In genomic region chr9:90706230-90706629, GRCh38 we compare ENCODE assay signal across 19 cellular contexts.
DNase-seq lines count a peak whose midpoint lies in the region; ATAC-seq, FAIRE-seq and TF ChIP-seq lines count a peak whose summit lies in the region.
"Had no signal": no experiment of that assay in that cellular context is flagged by ENCODE, and none has a peak within 500 bp of the region (broad histone marks: within the 10 kb centered on the region; RNA-seq: fewer than 3 reads in every experiment).

No MANE protein-coding gene starts in this region.

- H3K23ac ChIP-seq in H1 (ENCODE audit: insufficient read length): no peak overlapping the region

- CTCF ChIA-PET in H1 (lab: Charles Lee; ENCODE audit: partially characterized antibody): interaction anchor here (0.6 to 1.0 kb wide), 3 partner anchors 20 to 397 kb away, joined by 3 read pairs; no protein-coding TSS in a partner anchor

- POLR2A ChIA-PET in H1 (lab: Charles Lee; ENCODE audit: partially characterized antibody): no interaction called here

- TF ChIP-seq EP300 in H1 (IDR thresholded peaks at IDR 0.05; ENCODE audit: borderline replicate concordance in 1 of 2, low read depth in 2 of 2, low read length in 2 of 2): no peak

- no peaks in the 10 kb centered on the region for H3K4me1 ChIP-seq in H1 (replicated peaks in 1 of 4; ENCODE audit: control insufficient read depth in 3 of 4, insufficient read depth in 4 of 4, low read length in 3 of 4)
- H3K4me1 ChIP-seq: HAP-1 had no signal

- no peak overlapping the region for H3K27ac ChIP-seq in H1 (ENCODE audit: low read depth, low read length)

- H3K56ac ChIP-seq in H1 (replicated peaks; ENCODE audit: insufficient read length, low read depth, low read length): no peak overlapping the region

- no peaks in the 10 kb centered on the region for H3K23me2 ChIP-seq in H1 (ENCODE audit: low read depth, low read length)

- no peak overlapping the region for H4K5ac ChIP-seq in H1 (ENCODE audit: insufficient read length, low read depth, low read length)

- no peak overlapping the region for H2BK12ac ChIP-seq in H1 (ENCODE audit: low read depth, low read length)

- TF ChIP-seq CTCF in H1 (IDR thresholded peaks at IDR 0.05; ENCODE audit: control extremely low read depth in 1 of 3, insufficient read depth in 1 of 3, low read depth in 1 of 3, low read length in 3 of 3) (no peak), type B pancreatic cell (conservative IDR thresholded peaks at IDR 0.05) (no peak)

- H3K14ac ChIP-seq in H1 (ENCODE audit: insufficient read length): no peak overlapping the region

- H3K4me2 ChIP-seq in H1 (ENCODE audit: insufficient read depth in 1 of 2, low read depth in 2 of 2, low read length in 2 of 2): no peak overlapping the region
- H3K4me2 ChIP-seq: GM23338 had no signal

- H3K9me3 Mint-ChIP-seq in type B pancreatic cell: peaks cover 4% of the 10 kb centered on the region
- H3K9me3 Mint-ChIP-seq: GM23338 had no signal

- DNase-seq in H1 (ENCODE audit: low read depth in 1 of 2, low spot score in 2 of 2): no peak
- DNase-seq in type B pancreatic cell (ENCODE audit: extremely low spot score, unreplicated experiment): no peak
- DNase-seq in ureter (ENCODE audit: low spot score): no peak
- DNase-seq in cortex of kidney (lab: John Stamatoyannopoulos, UW): no peak
- DNase-seq: C1 segment of cervical spinal cord; Calu3; CD4-positive, alpha-beta memory T cell; COR-L47; DMS53; DMS79 treated with DMSO at 0.1 percent for 48 hours; GF-D8; HFFc6 had no signal

- no peak overlapping the region for H3K4me3 Mint-ChIP-seq in type B pancreatic cell
- H3K4me3 Mint-ChIP-seq: CD4-positive, alpha-beta memory T cell; GM23338; HFFc6 had no signal

- no peaks in the 10 kb centered on the region for H3K36me3 ChIP-seq in H1 (ENCODE audit: control insufficient read depth in 2 of 4, insufficient read depth in 4 of 4, low read length in 3 of 4)
- H3K36me3 ChIP-seq: HAP-1 had no signal

- no peaks in the 10 kb centered on the region for H3K4me1 Mint-ChIP-seq in type B pancreatic cell (ENCODE audit: unreplicated experiment)
- H3K4me1 Mint-ChIP-seq: CD4-positive, alpha-beta memory T cell had no signal

- no peaks in the 10 kb centered on the region for H3K36me3 Mint-ChIP-seq in type B pancreatic cell
- H3K36me3 Mint-ChIP-seq: CD4-positive, alpha-beta memory T cell had no signal

- TF ChIP-seq RAD21 in H1 (IDR thresholded peaks at IDR 0.05 in 1 of 2, conservative IDR thresholded peaks at IDR 0.05 in 1 of 2; ENCODE audit: low read depth in 2 of 2, low read length in 2 of 2): no peak

- no peak overlapping the region for H3K4me3 ChIP-seq in H1 (ENCODE audit: extremely low read depth in 1 of 4, insufficient read depth in 2 of 4, low read depth in 3 of 4, low read length in 4 of 4)
- H3K4me3 ChIP-seq: GM23338, HAP-1 had no signal

- no peak overlapping the region for H2BK15ac ChIP-seq in H1 (ENCODE audit: low read length)

- FAIRE-seq in H1 (lab: Jason Lieb, UNC): no peak
- FAIRE-seq: GM12891, GM18507, H54 had no signal

- H2BK20ac ChIP-seq in H1 (ENCODE audit: low read length): no peak overlapping the region

- H2BK5ac ChIP-seq in H1 (ENCODE audit: low read depth, low read length): no peak overlapping the region

- H2AFZ ChIP-seq in H1 (ENCODE audit: low read length): 0 out of 2 replicates have a peak overlapping the region, but pooled peaks have one; percentile 29
- H2AFZ ChIP-seq: GM23338 had no signal

- H3K79me2 ChIP-seq in H1 (ENCODE audit: control insufficient read depth in 1 of 2, insufficient read depth in 2 of 2, low read length in 2 of 2): no peaks in the 10 kb centered on the region

- H3K79me1 ChIP-seq in H1 (ENCODE audit: low read depth, low read length): no peaks in the 10 kb centered on the region

- H2AK5ac ChIP-seq in H1 (ENCODE audit: low read depth, low read length): no peak overlapping the region

- ATAC-seq in esophagus mucosa: peak; percentile 94
- ATAC-seq in HG02678 (IDR thresholded peaks at IDR 0.05; ENCODE audit: unreplicated experiment): no peak
- ATAC-seq: GM23338 had no signal

- WGBS in H1 (ENCODE audit: extremely low coverage in 1 of 2, insufficient coverage in 1 of 2, insufficient read length in 1 of 2, insufficient replicate concordance in 2 of 2, low coverage in 1 of 2, low lambda C conversion rate in 2 of 2, missing lambda C conversion rate in 1 of 2), 2 experiments: 94% methylated on average over 2 of the region's 2 CpGs; no CpG with 5 or more reads in 1 of the 2 experiments

- H4K20me1 ChIP-seq in H1 (replicated peaks in 1 of 2; ENCODE audit: control insufficient read depth in 1 of 2, insufficient read depth in 2 of 2, low read length in 2 of 2): no peaks in the 10 kb centered on the region

- peak overlapping the region; percentile 91 for H3K27ac Mint-ChIP-seq in type B pancreatic cell
- H3K27ac Mint-ChIP-seq: CD4-positive, alpha-beta memory T cell; GM23338; HFFc6 had no signal

- no peaks in the 10 kb centered on the region for H3K27me3 ChIP-seq in H1 (replicated peaks in 1 of 4; ENCODE audit: control insufficient read depth in 3 of 4, extremely low read depth in 1 of 4, insufficient read depth in 3 of 4, low read length in 3 of 4)

- no peak overlapping the region for H4K8ac ChIP-seq in H1 (ENCODE audit: extremely low read depth, insufficient read depth, low read length)

- no peak for TF ChIP-seq POLR2A in H1 (IDR thresholded peaks at IDR 0.05; ENCODE audit: control extremely low read depth in 1 of 2, low read depth in 2 of 2, low read length in 2 of 2)

- H4K91ac ChIP-seq in H1 (replicated peaks; ENCODE audit: insufficient read length, low read length): no peak overlapping the region

- H2BK120ac ChIP-seq in H1 (replicated peaks; ENCODE audit: low read depth, low read length): no peak overlapping the region

- H3K9ac ChIP-seq in H1 (replicated peaks in 1 of 4; ENCODE audit: extremely low read depth in 1 of 4, low read depth in 3 of 4, low read length in 3 of 4): no peak overlapping the region

- no peaks in the 10 kb centered on the region for H3K9me3 ChIP-seq in H1 (ENCODE audit: insufficient read depth in 2 of 2, low read depth in 1 of 2, low read length in 1 of 2)
- H3K9me3 ChIP-seq: HAP-1 had no signal

- H3K18ac ChIP-seq in H1 (ENCODE audit: extremely low read depth, low read length): no peak overlapping the region

- no peaks in the 10 kb centered on the region for H3K27me3 Mint-ChIP-seq in type B pancreatic cell

- H3K4ac ChIP-seq in H1 (replicated peaks; ENCODE audit: insufficient read length, low read depth, low read length): no peak overlapping the region

TF ChIP-seq in H1, 55 proteins besides CTCF, POLR2A, EP300 and RAD21:
- TF ChIP-seq NRF1 (IDR thresholded peaks at IDR 0.05; ENCODE audit: low read depth, low read length): no peak
- no peak for TF ChIP-seq ATF3 (IDR thresholded peaks at IDR 0.05; ENCODE audit: insufficient read depth, low read depth, low read length)
- no peak for TF ChIP-seq ASH2L (IDR thresholded peaks at IDR 0.05; ENCODE audit: low read length)
- TF ChIP-seq SIRT6 (IDR thresholded peaks at IDR 0.05; ENCODE audit: low read length): no peak
TF ChIP-seq in H1: peak in this region for 0.
